Comparison of ENCODE assay signal across 9 cellular contexts in genomic region chr7:28955723-28956607, GRCh38. TPM values are rescaled to one million over a fixed set of nuclear protein-coding genes. Genes with fewer than 3 reads are reported as not detected.
DNase-seq lines count a peak whose midpoint lies in the region; ATAC-seq and TF ChIP-seq lines count a peak whose summit lies in the region.
"Had no signal": no experiment of that assay in that cellular context is flagged by ENCODE, and none has a peak within 500 bp of the region (broad histone marks: within the 10 kb centered on the region; RNA-seq: fewer than 3 reads in every experiment).

No MANE protein-coding gene starts in this region.

- H3K36me3 Mint-ChIP-seq in stimulated activated naive CD8-positive, alpha-beta T cell treated with anti-CD3 and anti-CD28 coated beads, Interleukin-15, Interleukin-2, amounts not matched to agents 100 ng/mL and 50 ng/mL, for 24 hours (ENCODE audit: low read depth), result no peaks in the 10 kb centered on the region
- H3K36me3 Mint-ChIP-seq in HFFc6 (ENCODE audit: low read depth), result no peaks in the 10 kb centered on the region; the same call in 1 of the 2 replicates

- H3K27me3 ChIP-seq in ACC112 (ENCODE audit: insufficient read depth, low read length) (peaks cover 59% of the 10 kb centered on the region), NT2/D1 (ENCODE audit: insufficient read depth, insufficient read length) (peaks cover 44% of the 10 kb centered on the region), dorsolateral prefrontal cortex (peaks cover 0 to 42% (median 18%) of the 10 kb centered on the region in 45 donors), right lobe of liver (no peaks in the 10 kb centered on the region)

- TF ChIP-seq CTCF in GM12875 (IDR thresholded peaks at IDR 0.05; ENCODE audit: borderline replicate concordance, insufficient read depth, low read depth, low read length), result peak; percentile 50; the same call in 1 of the 2 replicates
- peak in 44 of 56 donors; percentile 12 to 62 (median 43) for TF ChIP-seq CTCF in dorsolateral prefrontal cortex (IDR thresholded peaks at IDR 0.05 in 54 of 56, conservative IDR thresholded peaks at IDR 0.05 in 2 of 56; ENCODE audit: low read depth in 1 of 56, partially characterized antibody in 56 of 56)
- peak; percentile 57 to 70 (median 66) for TF ChIP-seq CTCF in right lobe of liver (IDR thresholded peaks at IDR 0.05)
- no peak for TF ChIP-seq CTCF in HFFc6 (IDR thresholded peaks at IDR 0.05)

- H3K4me1 Mint-ChIP-seq in stimulated activated naive CD8-positive, alpha-beta T cell treated with anti-CD3 and anti-CD28 coated beads, Interleukin-15, Interleukin-2, amounts not matched to agents 100 ng/mL and 50 ng/mL, for 24 hours (ENCODE audit: low read depth), result peaks cover 8% of the 10 kb centered on the region
- no peaks in the 10 kb centered on the region for H3K4me1 Mint-ChIP-seq in HFFc6 (ENCODE audit: low read depth)

- H3K27ac ChIP-seq in ACC112 (ENCODE audit: low read depth, low read length) (no peak overlapping the region), dorsolateral prefrontal cortex (peak overlapping the region in 35 of 59 donors; percentile 1 to 85 (median 54)), right lobe of liver (peak overlapping the region in 2 of 3 donors; percentile 47 to 56)
- H3K27ac ChIP-seq: epithelial cell of prostate had no signal

- no peaks in the 10 kb centered on the region for H3K9me3 Mint-ChIP-seq in stimulated activated naive CD8-positive, alpha-beta T cell treated with anti-CD3 and anti-CD28 coated beads, Interleukin-15, Interleukin-2, amounts not matched to agents 100 ng/mL and 50 ng/mL, for 24 hours
- no peaks in the 10 kb centered on the region for H3K9me3 Mint-ChIP-seq in HFFc6

- H3K9ac ChIP-seq in NT2/D1 (ENCODE audit: insufficient read length, low read depth), result peak overlapping the region; percentile 45

- intact Hi-C loops in dorsolateral prefrontal cortex (cut with DNase I), result loop anchor here in 1 of 2 donors (10.0 kb wide), 1 partner anchor 149 kb away; no protein-coding TSS in a partner anchor
- intact Hi-C loops in right lobe of liver (cut with DNase I), result no loop called here

- H3K36me3 ChIP-seq in ACC112 (ENCODE audit: insufficient read depth, low read length), result no peaks in the 10 kb centered on the region
- no peaks in the 10 kb centered on the region for H3K36me3 ChIP-seq in NT2/D1 (ENCODE audit: insufficient read depth, insufficient read length, low read length)
- no peaks in the 10 kb centered on the region for H3K36me3 ChIP-seq in right lobe of liver

- H3K4me3 Mint-ChIP-seq in stimulated activated naive CD8-positive, alpha-beta T cell treated with anti-CD3 and anti-CD28 coated beads, Interleukin-15, Interleukin-2, amounts not matched to agents 100 ng/mL and 50 ng/mL, for 24 hours, result peak overlapping the region; percentile 23
- H3K4me3 Mint-ChIP-seq in HFFc6, result no peak overlapping the region

- peaks cover 76% of the 10 kb centered on the region for H3K27me3 Mint-ChIP-seq in stimulated activated naive CD8-positive, alpha-beta T cell treated with anti-CD3 and anti-CD28 coated beads, Interleukin-15, Interleukin-2, amounts not matched to agents 100 ng/mL and 50 ng/mL, for 24 hours
- H3K27me3 Mint-ChIP-seq in HFFc6 (ENCODE audit: insufficient read depth), result peaks cover 33% of the 10 kb centered on the region

- H3K79me2 ChIP-seq in ACC112 (ENCODE audit: control insufficient read depth, insufficient read depth, low read length, unreplicated experiment), result no peaks in the 10 kb centered on the region

- H3K4me3 ChIP-seq in ACC112 (ENCODE audit: low read depth, low read length) (peak overlapping the region; percentile 60), GM12875 (ENCODE audit: low read depth, low read length) (no peak overlapping the region), NT2/D1 (ENCODE audit: insufficient read length, low read depth) (peak overlapping the region; percentile 32), dorsolateral prefrontal cortex (peak overlapping the region; percentile 33 to 74 (median 61)), right lobe of liver (peak overlapping the region; percentile 50 to 52 (median 50))

- DNase-seq in NT2/D1 (ENCODE audit: low read depth, low spot score), result no peak
- DNase-seq in dorsolateral prefrontal cortex, result peak in 8 of 10 donors; percentile 39 to 65 (median 46)
- DNase-seq in right lobe of liver, result peak; percentile 84 to 91 (median 87)
- DNase-seq in HFFc6, result no peak
- DNase-seq in cerebellar cortex (ENCODE audit: low spot score), result no peak

- H3K4me1 ChIP-seq in ACC112 (ENCODE audit: control insufficient read depth, insufficient read depth, low read length, unreplicated experiment), result no peaks in the 10 kb centered on the region
- H3K4me1 ChIP-seq in NT2/D1 (ENCODE audit: insufficient read depth, insufficient read length), result peaks cover 13% of the 10 kb centered on the region
- peaks cover 0 to 33% (median 4%) of the 10 kb centered on the region in 4 donors for H3K4me1 ChIP-seq in right lobe of liver

- H3K9me3 ChIP-seq in NT2/D1 (ENCODE audit: insufficient read depth, low read length) (peaks cover 19% of the 10 kb centered on the region; the same call in 1 of the 2 replicates), right lobe of liver (no peaks in the 10 kb centered on the region)

- 0% methylated on average over 17 of the region's 104 CpGs for WGBS in right lobe of liver (ENCODE audit: insufficient coverage, low coverage, low lambda C conversion rate, missing lambda C conversion rate)

- no peak for TF ChIP-seq POLR2A in right lobe of liver (IDR thresholded peaks at IDR 0.05)

- peak; percentile 78 to 85 (median 82) for ATAC-seq in right lobe of liver

- no peak overlapping the region for H3K27ac Mint-ChIP-seq in stimulated activated naive CD8-positive, alpha-beta T cell treated with anti-CD3 and anti-CD28 coated beads, Interleukin-15, Interleukin-2, amounts not matched to agents 100 ng/mL and 50 ng/mL, for 24 hours
- H3K27ac Mint-ChIP-seq in HFFc6, result no peak overlapping the region

- no peak overlapping the region for H2AFZ ChIP-seq in ACC112 (ENCODE audit: low read length, unreplicated experiment)

RNA-seq across cellular contexts. Expression of gene TRIL, which starts 2.2 kb away (rescaled TPM):
- total RNA-seq in dorsolateral prefrontal cortex, result 100 to 1,000 TPM in 1 of 120 experiments, 10 to 100 TPM in 118, 1 to 10 TPM in 1; 9.8 to 122 (median 34.1) TPM
- under 1 TPM; 0.12 to 0.29 (median 0.21) TPM for total RNA-seq in right lobe of liver
- total RNA-seq in HFFc6 (2021; fragmentation: NEBNext Ultra II Directional; extraction: Animal tissue kit (Norgen Biotek cat#: 25700)), result under 1 TPM in 2 of 6 experiments, not detected in 4; 0.07 to 0.08 TPM

Comparison
In these comparisons a context has a peak if more than half of its experiments do, and no peak if none do; other contexts are left out.
1. DNase-seq: peak in dorsolateral prefrontal cortex (8 of 10) and right lobe of liver (3 of 3); none in NT2/D1 (single experiment), HFFc6 (single experiment) and cerebellar cortex (single experiment).
2. RNA of gene TRIL, which starts 2.2 kb away (total RNA-seq): 9.8 to 122 TPM in dorsolateral prefrontal cortex; 0.12 to 0.29 TPM in right lobe of liver and 0.07 to 0.08 TPM in HFFc6; every median in the first group is over 4 times any median in the second.